8 cellular contexts compared by ENCODE assay signal in the genomic region with DNA sequence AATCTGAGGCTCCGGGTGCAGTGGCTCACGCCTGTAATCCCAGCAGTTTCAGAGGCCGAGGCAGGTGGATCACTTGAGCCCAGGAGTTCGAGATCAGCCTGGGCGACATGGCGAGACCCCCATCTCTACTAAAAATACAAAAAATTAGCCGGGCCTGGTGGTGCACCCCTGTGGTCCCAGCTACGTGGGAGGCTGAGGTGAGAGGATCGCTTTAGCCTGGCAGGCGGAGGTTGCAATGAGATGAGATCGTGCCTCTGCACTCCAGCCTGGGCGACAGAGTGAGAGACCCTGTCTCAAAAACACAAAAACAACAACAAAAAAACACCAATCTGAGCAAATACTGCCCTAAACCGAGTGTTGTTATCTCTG. TPM values are rescaled to one million over a fixed set of nuclear protein-coding genes. Genes with fewer than 3 reads are reported as not detected.
DNase-seq lines count a peak whose midpoint lies in the region; ATAC-seq and TF ChIP-seq lines count a peak whose summit lies in the region.
"Not testable (repeated sequence)": the region's sequence is repeated elsewhere in the genome, so short reads cannot be mapped to it uniquely, and the experiment has no call there.

No MANE protein-coding gene starts in this region.

- H4K8ac ChIP-seq in IMR-90 (ENCODE audit: low read depth in 2 of 2, low read length in 2 of 2) = peak overlapping the region; percentile 68 to 96

- peak overlapping the region; percentile 73 for H3K9ac ChIP-seq in IMR-90 (ENCODE audit: low read depth, low read length)
- not testable (repeated sequence) for H3K9ac ChIP-seq in rectal smooth muscle tissue (ENCODE audit: low read length)

- H3K27me3 Mint-ChIP-seq in activated B cell treated with CpG ODN at 0.5 μM for 24 hours = not testable (repeated sequence)

- H2BK20ac ChIP-seq in IMR-90 (ENCODE audit: low read depth, low read length) = not testable (repeated sequence)

- peak overlapping the region; percentile 99 for H2AFZ ChIP-seq in IMR-90 (replicated peaks; ENCODE audit: low read length, poor library complexity)

- peak overlapping the region; percentile 56; the same call in 1 of the 2 replicates for H3K18ac ChIP-seq in IMR-90 (ENCODE audit: low read depth, low read length)

- H2AK5ac ChIP-seq in IMR-90 (ENCODE audit: low read depth, low read length) = not testable (repeated sequence)

- not testable (repeated sequence) for H3K9me3 ChIP-seq in IMR-90 (ENCODE audit: control insufficient read depth, insufficient read depth, low read length); lung (ENCODE audit: control insufficient read depth in 2 of 2, insufficient read depth in 1 of 2, low read length in 1 of 2); vagina

- H3K56ac ChIP-seq in IMR-90 (ENCODE audit: extremely low read depth, insufficient read depth, low read length) = peak overlapping the region; percentile 92

- H3K4me2 ChIP-seq in IMR-90 (ENCODE audit: low read depth, low read length) = peak overlapping the region; percentile 70

- not testable (repeated sequence) for H3K36me3 ChIP-seq in GM06990 (ENCODE audit: control insufficient read depth, insufficient read depth, low read length); IMR-90 (ENCODE audit: control insufficient read depth, insufficient read depth, low read length); brain microvascular endothelial cell (replicated peaks); lung (ENCODE audit: control insufficient read depth in 2 of 2, insufficient read depth in 2 of 2, low read length in 2 of 2); rectal smooth muscle tissue (ENCODE audit: control insufficient read depth, insufficient read depth, low read length); vagina

- H3K4me3 Mint-ChIP-seq in activated B cell treated with CpG ODN at 0.5 μM for 24 hours = peak overlapping the region; percentile 98

- H3K36me3 Mint-ChIP-seq in activated B cell treated with CpG ODN at 0.5 μM for 24 hours (ENCODE audit: low read depth) = not testable (repeated sequence)

- POLR2A ChIA-PET in IMR-90 (lab: Charles Lee; ENCODE audit: unreplicated experiment) = not testable (repeated sequence)
- POLR2A ChIA-PET in activated B cell treated with CpG ODN at 0.5 μM for 24 hours (lab: Charles Lee) = interaction anchor here (0.6 to 2.2 kb wide), 12 partner anchors 9 to 595 kb away, joined by 3 to 20 read pairs (median 5); no protein-coding TSS in a partner anchor

- peak overlapping the region; percentile 48; the same call in 2 of the 3 replicates for H2BK15ac ChIP-seq in IMR-90 (ENCODE audit: low read depth, low read length)

- peak overlapping the region; percentile 35; the same call in 1 of the 2 replicates for H4K5ac ChIP-seq in IMR-90 (ENCODE audit: low read depth, low read length)

- peak overlapping the region; percentile 74 for H2BK5ac ChIP-seq in IMR-90 (ENCODE audit: low read depth, low read length, poor library complexity, severe bottlenecking)

- DNase-seq in GM06990 (ENCODE audit: extremely low read depth, insufficient read length); IMR-90; activated B cell treated with CpG ODN at 0.5 μM for 24 hours; brain microvascular endothelial cell; fibroblast of pulmonary artery (ENCODE audit: low read depth); lung (ENCODE audit: low spot score); vagina (ENCODE audit: extremely low spot score in 2 of 2): not testable (repeated sequence)

- in situ Hi-C loops in IMR-90 (cut with MboI; ENCODE audit: low sequenced_read_pairs); brain microvascular endothelial cell (cut with HindIII; ENCODE audit: low pct_ligation_motif_present, low sequenced_read_pairs): not testable (repeated sequence)

- TF ChIP-seq CTCF in GM06990 (IDR thresholded peaks at IDR 0.05; ENCODE audit: insufficient read depth, low read length, poor library complexity, severe bottlenecking); IMR-90 (conservative IDR thresholded peaks at IDR 0.05; ENCODE audit: low read depth, low read length); activated B cell treated with CpG ODN at 0.5 μM for 24 hours (IDR thresholded peaks at IDR 0.05); brain microvascular endothelial cell (IDR thresholded peaks at IDR 0.05; ENCODE audit: low read depth, low read length, missing control alignments); fibroblast of pulmonary artery (IDR thresholded peaks at IDR 0.05; ENCODE audit: low read length, missing control alignments); lung (IDR thresholded peaks at IDR 0.05; ENCODE audit: control extremely low read depth, extremely low read depth); vagina (IDR thresholded peaks at IDR 0.05): not testable (repeated sequence)

- H3K9me3 Mint-ChIP-seq in activated B cell treated with CpG ODN at 0.5 μM for 24 hours = not testable (repeated sequence)

- H3K4me3 ChIP-seq in GM06990 (replicated peaks; ENCODE audit: low read depth, low read length) (peak overlapping the region; percentile 74), IMR-90 (ENCODE audit: insufficient read depth, low read depth, low read length) (peak overlapping the region; percentile 54; the same call in 1 of the 2 replicates), brain microvascular endothelial cell (ENCODE audit: low read depth, low read length) (peak overlapping the region; percentile 69), fibroblast of pulmonary artery (replicated peaks; ENCODE audit: low read depth, low read length) (peak overlapping the region; percentile 68), rectal smooth muscle tissue (ENCODE audit: low read length) (peak overlapping the region; percentile 97), vagina (peak overlapping the region; percentile 66 to 88)
- H3K4me3 ChIP-seq in lung = not testable (repeated sequence)

- H3K27ac Mint-ChIP-seq in activated B cell treated with CpG ODN at 0.5 μM for 24 hours = peak overlapping the region; percentile 97

- CTCF ChIA-PET in IMR-90 (lab: Yijun Ruan, JAX) = not testable (repeated sequence)
- CTCF ChIA-PET in activated B cell treated with CpG ODN at 0.5 μM for 24 hours (lab: Charles Lee) = interaction anchor here (0.9 to 1.5 kb wide), 3 partner anchors 29 to 279 kb away, joined by 3 to 6 read pairs (median 4); no protein-coding TSS in a partner anchor

- not testable (repeated sequence) for BruUV-seq in IMR-90 (replicated peaks; lab: Mats Ljungman, UMichigan)

- no CpG with 5 or more reads among the region's 13 CpGs for WGBS in IMR-90 (ENCODE audit: extremely low coverage in 2 of 2, insufficient read length in 1 of 2), 2 experiments
- 59 to 68% methylated on average over 13 of the region's 13 CpGs for WGBS in lung, 2 donors

- dilution Hi-C loops in IMR-90 (cut with HindIII; ENCODE audit: low sequenced_read_pairs, unreplicated experiment) = not testable (repeated sequence)

- peak overlapping the region; percentile 37 for H2AK9ac ChIP-seq in IMR-90 (replicated peaks; ENCODE audit: low read depth, low read length, poor library complexity)

- H3K4me1 ChIP-seq in IMR-90 (ENCODE audit: control insufficient read depth, insufficient read depth, low read length); lung (ENCODE audit: control insufficient read depth in 2 of 2, insufficient read depth in 2 of 2, low read length in 2 of 2); rectal smooth muscle tissue (ENCODE audit: control insufficient read depth, insufficient read depth, low read length): not testable (repeated sequence)
- H3K4me1 ChIP-seq in vagina = peaks cover 22% of the 10 kb centered on the region

- H3K27me3 ChIP-seq in GM06990 (replicated peaks; ENCODE audit: control insufficient read depth, insufficient read depth, low read length); IMR-90 (ENCODE audit: control insufficient read depth, insufficient read depth, low read length); brain microvascular endothelial cell (replicated peaks); lung (ENCODE audit: control insufficient read depth, insufficient read depth); rectal smooth muscle tissue (ENCODE audit: control insufficient read depth, insufficient read depth, low read length); vagina: not testable (repeated sequence)

- peaks cover 30% of the 10 kb centered on the region for H3K4me1 Mint-ChIP-seq in activated B cell treated with CpG ODN at 0.5 μM for 24 hours

- peak; percentile 1; the same call in 1 of the 2 replicates for ATAC-seq in IMR-90 (ENCODE audit: low read depth)
- ATAC-seq in activated B cell treated with CpG ODN at 0.5 μM for 24 hours (ENCODE audit: low read depth) = peak; percentile 1
- not testable (repeated sequence) for ATAC-seq in lung (ENCODE audit: insufficient read depth, low FRiP score)

- H3K27ac ChIP-seq in IMR-90 (ENCODE audit: insufficient read depth, low read length) = peak overlapping the region; percentile 61; the same call in 1 of the 2 replicates
- peak overlapping the region; percentile 71 for H3K27ac ChIP-seq in brain microvascular endothelial cell
- H3K27ac ChIP-seq in lung (ENCODE audit: low read depth in 1 of 2, low read length in 1 of 2) = peak overlapping the region; percentile 46 to 76
- H3K27ac ChIP-seq in rectal smooth muscle tissue (ENCODE audit: low read depth, low read length) = peak overlapping the region; percentile 85
- H3K27ac ChIP-seq in vagina = peak overlapping the region; percentile 84

- peak overlapping the region; percentile 94 for H4K91ac ChIP-seq in IMR-90 (ENCODE audit: insufficient read depth, low read depth, low read length)

- TF ChIP-seq POLR2A in IMR-90 (IDR thresholded peaks at IDR 0.05; ENCODE audit: low read depth, low read length); vagina (IDR thresholded peaks at IDR 0.05): not testable (repeated sequence)

- peak overlapping the region; percentile 83 for H3K23ac ChIP-seq in IMR-90 (ENCODE audit: low read depth, low read length)

- H2BK120ac ChIP-seq in IMR-90 (ENCODE audit: low read depth, low read length) = peak overlapping the region; percentile 66; the same call in 1 of the 2 replicates

- intact Hi-C loops in IMR-90 (cut with micrococcal nuclease) (loop anchor here (2.0 kb wide), 1 partner anchor 28 kb away; no protein-coding TSS in a partner anchor), activated B cell treated with CpG ODN at 0.5 μM for 24 hours (cut with micrococcal nuclease) (loop anchor here (1.0 to 5.0 kb wide), 3 partner anchors 10 to 260 kb away; partner anchors contain the start of gene UBE2J2)
- intact Hi-C loops in vagina (cut with DNase I) = not testable (repeated sequence)

- H3K79me1 ChIP-seq in IMR-90 (ENCODE audit: low read depth in 1 of 2, low read length in 2 of 2) = peaks cover 0 to 11% of the 10 kb centered on the region in 2 experiments; a peak in 2 of 4 replicates

- H3K9me1 ChIP-seq in IMR-90 (ENCODE audit: insufficient read depth, low read length) = not testable (repeated sequence)

- peak overlapping the region; percentile 77; the same call in 1 of the 2 replicates for H3K4ac ChIP-seq in IMR-90 (ENCODE audit: low read depth, low read length)

- not testable (repeated sequence) for H4K20me1 ChIP-seq in IMR-90 (ENCODE audit: insufficient read depth, low read length)

- TF ChIP-seq RAD21 in IMR-90 (IDR thresholded peaks at IDR 0.05; ENCODE audit: low read length) = not testable (repeated sequence)

- H3K14ac ChIP-seq in IMR-90 (replicated peaks; ENCODE audit: low read depth, low read length) = peak overlapping the region; percentile 92

RNA-seq across cellular contexts. Expression of gene ISG15, which starts 0.6 kb away (rescaled TPM):
- total RNA-seq in IMR-90 (2012; rRNA removed) (92.2 and 105 TPM in 2 replicates), activated B cell treated with CpG ODN at 0.5 μM for 24 hours (25.8 and 28.9 TPM in 2 replicates), lung (10 to 100 TPM; 12.7 to 53.6 TPM), vagina (29.0 TPM)
- polyA plus RNA-seq in IMR-90 (2012; rRNA removed) (99.1 and 138 TPM in 2 replicates), lung (100 to 1,000 TPM; 208 to 234 TPM)
- polyA plus RNA-seq in IMR-90 (2012; cell fraction: cytosol; rRNA removed) = 153 and 262 TPM in 2 replicates
- polyA plus RNA-seq in IMR-90 (2012; cell fraction: nucleus; rRNA removed; ENCODE audit: low replicate concordance) = 50.0 and 115 TPM in 2 replicates

RNA-seq across cellular contexts. Expression of gene AGRN, which starts 7.2 kb away (rescaled TPM):
- 8.1 and 11.4 TPM in 2 replicates for total RNA-seq in IMR-90 (2012; rRNA removed)
- 115 and 124 TPM in 2 replicates for polyA plus RNA-seq in IMR-90 (2012; rRNA removed)
- polyA plus RNA-seq in IMR-90 (2012; cell fraction: cytosol; rRNA removed) = 128 and 199 TPM in 2 replicates
- polyA plus RNA-seq in IMR-90 (2012; cell fraction: nucleus; rRNA removed; ENCODE audit: low replicate concordance) = 291 and 688 TPM in 2 replicates
- 25.8 and 27.1 TPM in 2 replicates for total RNA-seq in activated B cell treated with CpG ODN at 0.5 μM for 24 hours
- 100 to 1,000 TPM; 103 to 124 TPM for total RNA-seq in lung
- 10 to 100 TPM; 30.7 to 67.4 TPM for polyA plus RNA-seq in lung
- 25.5 TPM for total RNA-seq in vagina

RNA-seq across cellular contexts. Expression of gene HES4, which starts 12.8 kb away (rescaled TPM):
- total RNA-seq in IMR-90 (2012; rRNA removed) (1.4 and 3.1 TPM in 2 replicates), activated B cell treated with CpG ODN at 0.5 μM for 24 hours (0.67 and 1.2 TPM in 2 replicates), lung (10 to 100 TPM; 13.5 to 47.9 TPM), vagina (34.6 TPM)
- polyA plus RNA-seq in IMR-90 (2012; rRNA removed) (11.7 and 18.9 TPM in 2 replicates), lung (10 to 100 TPM; 16.6 to 37.7 TPM)
- 21.4 and 27.9 TPM in 2 replicates for polyA plus RNA-seq in IMR-90 (2012; cell fraction: cytosol; rRNA removed)
- polyA plus RNA-seq in IMR-90 (2012; cell fraction: nucleus; rRNA removed; ENCODE audit: low replicate concordance) = 217 and 369 TPM in 2 replicates

RNA-seq across cellular contexts. Expression of gene PERM1, which starts 30.8 kb away (rescaled TPM):
- total RNA-seq in IMR-90 (2012; rRNA removed) (not detected in 2 replicates), activated B cell treated with CpG ODN at 0.5 μM for 24 hours (not detected in 2 replicates), lung (under 1 TPM in 1 of 2 donors, not detected in 1; 0.15 TPM), vagina (not detected)
- polyA plus RNA-seq in IMR-90 (2012; rRNA removed) (not detected in 2 replicates), lung (under 1 TPM; 0.06 to 0.45 TPM)
- polyA plus RNA-seq in IMR-90 (2012; cell fraction: cytosol; rRNA removed) = not detected in 2 replicates
- polyA plus RNA-seq in IMR-90 (2012; cell fraction: nucleus; rRNA removed; ENCODE audit: low replicate concordance) = 0.02 and 0.03 TPM in 2 replicates

RNA-seq across cellular contexts. Expression of gene PLEKHN1, which starts 46.4 kb away (rescaled TPM):
- total RNA-seq in IMR-90 (2012; rRNA removed) (0.28 and 0.54 TPM in 2 replicates), activated B cell treated with CpG ODN at 0.5 μM for 24 hours (1.3 and 1.4 TPM in 2 replicates), lung (1 to 10 TPM; 2.0 to 5.1 TPM), vagina (15.2 TPM)
- polyA plus RNA-seq in IMR-90 (2012; rRNA removed) (2.1 and 2.3 TPM in 2 replicates), lung (1 to 10 TPM; 2.0 to 2.8 TPM)
- 0.66 and 1.7 TPM in 2 replicates for polyA plus RNA-seq in IMR-90 (2012; cell fraction: cytosol; rRNA removed)
- 8.1 and 24.8 TPM in 2 replicates for polyA plus RNA-seq in IMR-90 (2012; cell fraction: nucleus; rRNA removed; ENCODE audit: low replicate concordance)
